In genomic region chr1:59937636-59938210, GRCh38 we compare ENCODE assay signal across 36 cellular contexts. TPM values are rescaled to one million over a fixed set of nuclear protein-coding genes. Genes with fewer than 3 reads are reported as not detected.
DNase-seq lines count a peak whose midpoint lies in the region; ATAC-seq, FAIRE-seq and TF ChIP-seq lines count a peak whose summit lies in the region.
"Had no signal": no experiment of that assay in that cellular context is flagged by ENCODE, and none has a peak within 500 bp of the region (broad histone marks: within the 10 kb centered on the region; RNA-seq: fewer than 3 reads in every experiment).

No MANE protein-coding gene starts in this region.

- TF ChIP-seq POLR2A in HepG2 (IDR thresholded peaks at IDR 0.05; ENCODE audit: insufficient read depth in 1 of 2, low read depth in 2 of 2, low read length in 2 of 2) (no peak), right lobe of liver (IDR thresholded peaks at IDR 0.05) (no peak)

- ATAC-seq in HepG2, result no peak
- no peak for ATAC-seq in right lobe of liver
- ATAC-seq in activated T-helper 17 cell treated with anti-CD3 and anti-CD28 coated beads, Interleukin-2, amount 50 U/mL, for 72 hours (replicated peaks), result no peak
- ATAC-seq in HG03521 (IDR thresholded peaks at IDR 0.05; ENCODE audit: unreplicated experiment), result no peak
- ATAC-seq: A549; CD8-positive, alpha-beta T cell had no signal

- no peaks in the 10 kb centered on the region; a peak in 1 of 5 replicates for H3K27me3 ChIP-seq in HepG2 (ENCODE audit: control insufficient read depth in 1 of 2, insufficient read depth in 2 of 2, low read length in 2 of 2)
- no peaks in the 10 kb centered on the region for H3K27me3 ChIP-seq in liver (ENCODE audit: control insufficient read depth in 4 of 4, insufficient read depth in 4 of 4, low read length in 3 of 4)
- no peaks in the 10 kb centered on the region for H3K27me3 ChIP-seq in right lobe of liver
- H3K27me3 ChIP-seq: BE2C; BLaER1; BLaER1 treated with 17β-estradiol and CSF1 and Interleukin-3, amounts not matched to agents 10 nM and 100 nM had no signal

- no peak overlapping the region for H3K4me3 Mint-ChIP-seq in activated T-helper 17 cell treated with anti-CD3 and anti-CD28 coated beads, Interleukin-2, amount 50 U/mL, for 72 hours
- H3K4me3 Mint-ChIP-seq in activated CD4-positive, alpha-beta T cell treated with anti-CD3 and anti-CD28 coated beads, Interleukin-2, amount 10 ng/mL, durations not matched to agents 24 days and 14 days, result no peak overlapping the region
- H3K4me3 Mint-ChIP-seq: B cell; CD14-positive monocyte; CD4-positive, alpha-beta memory T cell; CD4-positive, alpha-beta T cell; CD4-positive, CD25-positive, alpha-beta regulatory T cell; CD8-positive, alpha-beta memory T cell; CD8-positive, alpha-beta T cell had no signal

- no peak overlapping the region for H3K27ac ChIP-seq in HepG2 (ENCODE audit: extremely low read length, insufficient read depth, low read length)
- H3K27ac ChIP-seq in liver (ENCODE audit: low read depth in 1 of 2, low read length in 2 of 2), result peak overlapping the region; percentile 82 to 91
- H3K27ac ChIP-seq in right lobe of liver, result peak overlapping the region; percentile 77 to 90 (median 88)
- H3K27ac ChIP-seq: 22Rv1; A549; BLaER1; BLaER1 treated with 17β-estradiol and CSF1 and Interleukin-3, amounts not matched to agents 10 nM and 100 nM; C4-2B had no signal

- DNase-seq in HepG2 (ENCODE audit: low spot score), result no peak
- DNase-seq in right lobe of liver, result no peak
- DNase-seq in activated CD4-positive, alpha-beta T cell treated with anti-CD3 and anti-CD28 coated beads, Interleukin-2, amount 10 ng/mL, durations not matched to agents 24 days and 14 days, result no peak
- DNase-seq: 8988T; ACHN; AML-193; BE2C; C1 segment of cervical spinal cord; Caco-2; Calu3; CD4-positive, alpha-beta memory T cell; CD4-positive, alpha-beta T cell; CD4-positive, CD25-positive, alpha-beta regulatory T cell; CD8-positive, alpha-beta memory T cell; CD8-positive, alpha-beta T cell; COR-L47; DMS 273 treated with DMSO at 0.1 percent for 48 hours; DMS153; DMS53; DMS79; DMS79 treated with DMSO at 0.1 percent for 48 hours; DND-41; EL had no signal

- H3K9me3 ChIP-seq in HepG2 (ENCODE audit: low read length), result peaks cover 8% of the 10 kb centered on the region; the same call in 1 of the 2 replicates
- H3K9me3 ChIP-seq in liver (ENCODE audit: control insufficient read depth in 4 of 4, low read length in 3 of 4), result no peaks in the 10 kb centered on the region
- H3K9me3 ChIP-seq in right lobe of liver, result no peaks in the 10 kb centered on the region
- H3K9me3 ChIP-seq: A549, BE2C, BLaER1, Caco-2 had no signal

- H3K4me2 ChIP-seq in HepG2 (ENCODE audit: low read depth, low read length), result no peak overlapping the region
- H3K4me2 ChIP-seq: A549; BLaER1; BLaER1 treated with 17β-estradiol and CSF1 and Interleukin-3, amounts not matched to agents 10 nM and 100 nM had no signal

- TF ChIP-seq RAD21 in HepG2 (CRISPR knock-in tag; IDR thresholded peaks at IDR 0.05) (no peak), liver (IDR thresholded peaks at IDR 0.05) (no peak)

- H3K27ac Mint-ChIP-seq in activated T-helper 17 cell treated with anti-CD3 and anti-CD28 coated beads, Interleukin-2, amount 50 U/mL, for 72 hours, result no peak overlapping the region
- H3K27ac Mint-ChIP-seq in activated CD4-positive, alpha-beta T cell treated with anti-CD3 and anti-CD28 coated beads, Interleukin-2, amount 10 ng/mL, durations not matched to agents 24 days and 14 days, result no peak overlapping the region
- H3K27ac Mint-ChIP-seq: B cell; CD14-positive monocyte; CD4-positive, alpha-beta memory T cell; CD4-positive, alpha-beta T cell; CD4-positive, CD25-positive, alpha-beta regulatory T cell; CD8-positive, alpha-beta memory T cell; CD8-positive, alpha-beta T cell had no signal

- POLR2A ChIA-PET in HepG2 (lab: Yijun Ruan, JAX), result no interaction called here

- H3K4me3 ChIP-seq in HepG2 (replicated peaks in 1 of 3; ENCODE audit: insufficient read depth in 1 of 3, low read depth in 2 of 3, low read length in 3 of 3), result no peak overlapping the region
- H3K4me3 ChIP-seq in liver (ENCODE audit: low read depth in 1 of 3, low read length in 3 of 3), result no peak overlapping the region
- H3K4me3 ChIP-seq in right lobe of liver, result no peak overlapping the region
- H3K4me3 ChIP-seq: A549; BLaER1; BLaER1 treated with 17β-estradiol and CSF1 and Interleukin-3, amounts not matched to agents 10 nM and 100 nM had no signal

- no peak for FAIRE-seq in HepG2 (lab: Jason Lieb, UNC)
- FAIRE-seq: A204.1, A549, D721Med had no signal

- H4K20me1 ChIP-seq in HepG2 (ENCODE audit: insufficient read depth, low read length), result no peaks in the 10 kb centered on the region
- H4K20me1 ChIP-seq: BLaER1; BLaER1 treated with 17β-estradiol and CSF1 and Interleukin-3, amounts not matched to agents 10 nM and 100 nM had no signal

- TF ChIP-seq EP300 in HepG2 (IDR thresholded peaks at IDR 0.05; ENCODE audit: low read depth in 2 of 2, low read length in 2 of 2) (no peak), HepG2 (CRISPR knock-in tag; IDR thresholded peaks at IDR 0.05; ENCODE audit: borderline replicate concordance) (no peak)

- H2AFZ ChIP-seq in HepG2 (ENCODE audit: low read length), result no peak overlapping the region

- BruUV-seq in HepG2 (replicated peaks; lab: Mats Ljungman, UMichigan), result no TSS peak

- WGBS in HepG2 (ENCODE audit: low lambda C conversion rate), result 98% methylated on average over 3 of the region's 3 CpGs
- WGBS in liver, result 87% methylated on average over 3 of the region's 3 CpGs
- WGBS in right lobe of liver (ENCODE audit: insufficient coverage, low coverage, low lambda C conversion rate, missing lambda C conversion rate), result 83% methylated on average over 3 of the region's 3 CpGs

- CTCF ChIA-PET in HepG2 (lab: Yijun Ruan, JAX; ENCODE audit: low intra/inter-chr PET ratio, low total read pairs), result no interaction called here

- intact Hi-C loops in HepG2 (cut with micrococcal nuclease; ENCODE audit: unreplicated experiment), result no loop called here
- intact Hi-C loops in right lobe of liver (cut with DNase I), result no loop called here
- intact Hi-C loops in activated CD4-positive, alpha-beta T cell treated with anti-CD3 and anti-CD28 coated beads, Interleukin-2, amount 10 ng/mL, durations not matched to agents 24 days and 14 days (cut with micrococcal nuclease), result no loop called here

- TF ChIP-seq CTCF in HepG2 (CRISPR knock-in tag; IDR thresholded peaks at IDR 0.05) (no peak), liver (IDR thresholded peaks at IDR 0.05; ENCODE audit: low read depth, low read length, missing input control) (no peak), right lobe of liver (IDR thresholded peaks at IDR 0.05) (no peak)

- H3K4me1 Mint-ChIP-seq in activated T-helper 17 cell treated with anti-CD3 and anti-CD28 coated beads, Interleukin-2, amount 50 U/mL, for 72 hours, result no peaks in the 10 kb centered on the region
- no peaks in the 10 kb centered on the region for H3K4me1 Mint-ChIP-seq in activated CD4-positive, alpha-beta T cell treated with anti-CD3 and anti-CD28 coated beads, Interleukin-2, amount 10 ng/mL, durations not matched to agents 24 days and 14 days
- H3K4me1 Mint-ChIP-seq: B cell; CD14-positive monocyte; CD4-positive, alpha-beta memory T cell; CD4-positive, CD25-positive, alpha-beta regulatory T cell; CD8-positive, alpha-beta memory T cell had no signal

- no peaks in the 10 kb centered on the region for H3K79me2 ChIP-seq in HepG2 (ENCODE audit: insufficient read depth, low read length)

- in situ Hi-C loops in HepG2 (cut with HindIII; ENCODE audit: extremely low pct_ligation_motif_present, low pct_unique_long_range_greater_than_20kb), result no loop called here

- H3K36me3 ChIP-seq in HepG2 (replicated peaks in 1 of 2; ENCODE audit: control insufficient read depth in 1 of 2, insufficient read depth in 2 of 2, low read length in 2 of 2), result no peaks in the 10 kb centered on the region
- H3K36me3 ChIP-seq in liver (ENCODE audit: control insufficient read depth in 4 of 4, insufficient read depth in 3 of 4, low read depth in 1 of 4, low read length in 3 of 4), result no peaks in the 10 kb centered on the region
- no peaks in the 10 kb centered on the region for H3K36me3 ChIP-seq in right lobe of liver
- H3K36me3 ChIP-seq: BE2C; BLaER1; BLaER1 treated with 17β-estradiol and CSF1 and Interleukin-3, amounts not matched to agents 10 nM and 100 nM had no signal

- peaks cover 50% of the 10 kb centered on the region for H3K4me1 ChIP-seq in HepG2 (ENCODE audit: insufficient read depth, low read length)
- peaks cover 5 to 39% (median 26%) of the 10 kb centered on the region in 4 donors for H3K4me1 ChIP-seq in liver (ENCODE audit: control insufficient read depth in 4 of 4, insufficient read depth in 4 of 4, low read length in 3 of 4)
- peaks cover 0 to 38% (median 20%) of the 10 kb centered on the region in 4 donors for H3K4me1 ChIP-seq in right lobe of liver
- H3K4me1 ChIP-seq: A549; BE2C; BLaER1; BLaER1 treated with 17β-estradiol and CSF1 and Interleukin-3, amounts not matched to agents 10 nM and 100 nM; Caco-2 had no signal

- peaks cover 28% of the 10 kb centered on the region for H3K27me3 Mint-ChIP-seq in activated T-helper 17 cell treated with anti-CD3 and anti-CD28 coated beads, Interleukin-2, amount 50 U/mL, for 72 hours
- H3K27me3 Mint-ChIP-seq in activated CD4-positive, alpha-beta T cell treated with anti-CD3 and anti-CD28 coated beads, Interleukin-2, amount 10 ng/mL, durations not matched to agents 24 days and 14 days, result peaks cover 36% of the 10 kb centered on the region

- no peaks in the 10 kb centered on the region for H3K36me3 Mint-ChIP-seq in activated T-helper 17 cell treated with anti-CD3 and anti-CD28 coated beads, Interleukin-2, amount 50 U/mL, for 72 hours (ENCODE audit: low read depth)
- no peaks in the 10 kb centered on the region for H3K36me3 Mint-ChIP-seq in activated CD4-positive, alpha-beta T cell treated with anti-CD3 and anti-CD28 coated beads, Interleukin-2, amount 10 ng/mL, durations not matched to agents 24 days and 14 days (ENCODE audit: low read depth)
- H3K36me3 Mint-ChIP-seq: CD14-positive monocyte; CD4-positive, alpha-beta memory T cell; CD4-positive, CD25-positive, alpha-beta regulatory T cell; CD8-positive, alpha-beta memory T cell; CD8-positive, alpha-beta T cell had no signal

- no peak overlapping the region for H3K9ac ChIP-seq in HepG2 (ENCODE audit: insufficient read depth, low read depth, low read length)
- no peak overlapping the region for H3K9ac ChIP-seq in liver (ENCODE audit: low read depth in 1 of 2, low read length in 2 of 2)
- H3K9ac ChIP-seq: BLaER1; BLaER1 treated with 17β-estradiol and CSF1 and Interleukin-3, amounts not matched to agents 10 nM and 100 nM had no signal

- H3K9me3 Mint-ChIP-seq in activated T-helper 17 cell treated with anti-CD3 and anti-CD28 coated beads, Interleukin-2, amount 50 U/mL, for 72 hours, result no peaks in the 10 kb centered on the region
- H3K9me3 Mint-ChIP-seq in activated CD4-positive, alpha-beta T cell treated with anti-CD3 and anti-CD28 coated beads, Interleukin-2, amount 10 ng/mL, durations not matched to agents 24 days and 14 days, result no peaks in the 10 kb centered on the region

RNA-seq across cellular contexts. Expression of gene CYP2J2, which starts 11.2 kb away (rescaled TPM):
- 1.1 and 2.1 TPM in 2 replicates for total RNA-seq in HepG2 (2016; rRNA removed; fragmentation: Illumina TruSeq; extraction: Trizol)
- total RNA-seq in HepG2 (2016; cell fraction: cytosol; rRNA removed; fragmentation: Illumina TruSeq; extraction: Trizol; ENCODE audit: low read depth), result 0.61 and 0.62 TPM in 2 replicates
- total RNA-seq in HepG2 (2016; cell fraction: insoluble cytoplasmic fraction; rRNA removed; fragmentation: Illumina TruSeq; extraction: Trizol), result 0.95 and 2.7 TPM in 2 replicates
- total RNA-seq in HepG2 (2016; cell fraction: membrane; rRNA removed; fragmentation: Illumina TruSeq; extraction: Trizol), result 1.0 and 1.1 TPM in 2 replicates
- total RNA-seq in HepG2 (2016; cell fraction: nucleus; rRNA removed; fragmentation: Illumina TruSeq; extraction: Trizol), result 1.5 and 2.3 TPM in 2 replicates
- 5.9 and 6.6 TPM in 2 replicates for polyA plus RNA-seq in HepG2 (2011; rRNA removed)
- polyA plus RNA-seq in HepG2 (2011; cell fraction: cytosol; rRNA removed), result 3.7 and 5.4 TPM in 2 replicates
- 8.0 and 9.4 TPM in 2 replicates for polyA plus RNA-seq in HepG2 (2011; cell fraction: nucleus; rRNA removed)
- polyA plus RNA-seq in HepG2 (2012), result 12.5 and 20.6 TPM in 2 replicates
- 0.35 and 0.44 TPM in 2 replicates for polyA plus RNA-seq in HepG2 (2016; cell fraction: cytosol; fragmentation: Illumina TruSeq; extraction: Trizol; ENCODE audit: low read depth)
- polyA plus RNA-seq in HepG2 (2016; cell fraction: insoluble cytoplasmic fraction; fragmentation: Illumina TruSeq; extraction: Trizol; ENCODE audit: low read depth), result 0.82 and 1.5 TPM in 2 replicates
- 0.45 and 0.58 TPM in 2 replicates for polyA plus RNA-seq in HepG2 (2016; cell fraction: membrane; fragmentation: Illumina TruSeq; extraction: Trizol; ENCODE audit: low read depth)
- 4.2 and 6.0 TPM in 2 replicates for polyA plus RNA-seq in HepG2 (2016; cell fraction: nucleus; fragmentation: Illumina TruSeq; extraction: Trizol; ENCODE audit: insufficient read depth, low read depth)
- 4.8 TPM in 1 of 2 replicates, not detected in the other for polyA minus RNA-seq in HepG2 (2011; rRNA and poly(A)+ RNA removed; ENCODE audit: low replicate concordance)
- polyA minus RNA-seq in HepG2 (2011; cell fraction: cytosol; rRNA and poly(A)+ RNA removed), result 5.1 and 5.3 TPM in 2 replicates
- 7.1 and 10.3 TPM in 2 replicates for polyA minus RNA-seq in HepG2 (2011; cell fraction: nucleus; rRNA and poly(A)+ RNA removed)
- total RNA-seq in liver, result 10 to 100 TPM; 29.4 to 70.0 TPM
- 10 to 100 TPM; 47.8 to 77.9 TPM for polyA plus RNA-seq in liver
- 100 to 1,000 TPM in 2 of 6 experiments, 10 to 100 TPM in 4; 38.8 to 125 (median 76.5) TPM for total RNA-seq in right lobe of liver
- 1 to 10 TPM in 1 of 2 donors, under 1 TPM in 1; 0.87 to 1.6 TPM for total RNA-seq in activated T-helper 17 cell treated with anti-CD3 and anti-CD28 coated beads, Interleukin-2, amount 50 U/mL, for 72 hours
- total RNA-seq in activated CD4-positive, alpha-beta T cell treated with anti-CD3 and anti-CD28 coated beads, Interleukin-2, amount 10 ng/mL, durations not matched to agents 24 days and 14 days, result 0.49 and 0.78 TPM in 2 replicates
- total RNA-seq: A172; CD4-positive, CD25-positive, alpha-beta regulatory T cell had no signal
- polyA plus RNA-seq: CD14-positive monocyte had no signal

Comparison
In these comparisons a context has a peak if more than half of its experiments do, and no peak if none do; other contexts are left out.
1. RNA of gene CYP2J2, which starts 11.2 kb away (total RNA-seq): 38.8 to 125 TPM in right lobe of liver and 29.4 to 70.0 TPM in liver; 0.61 to 2.7 TPM in HepG2, 0.87 to 1.6 TPM in activated T-helper 17 cell treated with anti-CD3 and anti-CD28 coated beads, Interleukin-2, amount 50 U/mL, for 72 hours and 0.49 to 0.78 TPM in activated CD4-positive, alpha-beta T cell treated with anti-CD3 and anti-CD28 coated beads, Interleukin-2, amount 10 ng/mL, durations not matched to agents 24 days and 14 days; every median in the first group is over 4 times any median in the second.